Comparison of ENCODE assay signal across 1 cellular context in the genomic region with DNA sequence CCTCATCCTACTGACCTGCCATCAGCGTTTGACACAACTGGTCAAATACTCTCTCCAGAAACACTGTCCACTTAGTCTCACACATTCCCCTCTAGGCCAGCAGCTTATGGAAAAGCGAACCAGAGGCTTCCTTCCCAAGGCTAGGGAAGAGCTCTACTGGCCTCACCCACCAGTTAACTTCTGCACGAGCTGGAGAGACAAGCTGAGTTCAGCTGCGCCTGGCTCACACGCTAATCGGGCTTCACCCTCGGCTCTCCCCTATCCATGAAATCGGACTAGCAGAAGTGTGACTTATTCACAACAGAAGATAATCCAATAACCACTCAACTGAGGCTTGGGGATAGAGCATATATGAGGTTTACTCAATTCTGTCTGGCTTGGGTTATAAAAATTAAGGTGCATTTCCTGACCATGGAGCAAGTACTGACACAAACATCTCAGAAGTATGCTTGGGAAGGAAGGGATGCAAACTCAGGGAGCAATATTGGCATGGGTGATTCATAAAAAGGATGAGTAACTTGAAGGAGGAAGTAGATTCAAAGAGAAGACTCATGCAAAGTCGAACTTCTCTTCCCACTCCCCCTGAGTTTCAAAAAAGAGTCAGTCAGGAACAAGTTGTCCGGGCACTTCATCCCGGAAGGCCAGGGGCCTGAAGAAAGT.
TF ChIP-seq lines count a peak whose summit lies in the region.

No MANE protein-coding gene starts in this region.

TF ChIP-seq in HCT116, 20 proteins besides CTCF, POLR2A, EP300 and RAD21 (continued from another document):
- TF ChIP-seq, protein P1, sequence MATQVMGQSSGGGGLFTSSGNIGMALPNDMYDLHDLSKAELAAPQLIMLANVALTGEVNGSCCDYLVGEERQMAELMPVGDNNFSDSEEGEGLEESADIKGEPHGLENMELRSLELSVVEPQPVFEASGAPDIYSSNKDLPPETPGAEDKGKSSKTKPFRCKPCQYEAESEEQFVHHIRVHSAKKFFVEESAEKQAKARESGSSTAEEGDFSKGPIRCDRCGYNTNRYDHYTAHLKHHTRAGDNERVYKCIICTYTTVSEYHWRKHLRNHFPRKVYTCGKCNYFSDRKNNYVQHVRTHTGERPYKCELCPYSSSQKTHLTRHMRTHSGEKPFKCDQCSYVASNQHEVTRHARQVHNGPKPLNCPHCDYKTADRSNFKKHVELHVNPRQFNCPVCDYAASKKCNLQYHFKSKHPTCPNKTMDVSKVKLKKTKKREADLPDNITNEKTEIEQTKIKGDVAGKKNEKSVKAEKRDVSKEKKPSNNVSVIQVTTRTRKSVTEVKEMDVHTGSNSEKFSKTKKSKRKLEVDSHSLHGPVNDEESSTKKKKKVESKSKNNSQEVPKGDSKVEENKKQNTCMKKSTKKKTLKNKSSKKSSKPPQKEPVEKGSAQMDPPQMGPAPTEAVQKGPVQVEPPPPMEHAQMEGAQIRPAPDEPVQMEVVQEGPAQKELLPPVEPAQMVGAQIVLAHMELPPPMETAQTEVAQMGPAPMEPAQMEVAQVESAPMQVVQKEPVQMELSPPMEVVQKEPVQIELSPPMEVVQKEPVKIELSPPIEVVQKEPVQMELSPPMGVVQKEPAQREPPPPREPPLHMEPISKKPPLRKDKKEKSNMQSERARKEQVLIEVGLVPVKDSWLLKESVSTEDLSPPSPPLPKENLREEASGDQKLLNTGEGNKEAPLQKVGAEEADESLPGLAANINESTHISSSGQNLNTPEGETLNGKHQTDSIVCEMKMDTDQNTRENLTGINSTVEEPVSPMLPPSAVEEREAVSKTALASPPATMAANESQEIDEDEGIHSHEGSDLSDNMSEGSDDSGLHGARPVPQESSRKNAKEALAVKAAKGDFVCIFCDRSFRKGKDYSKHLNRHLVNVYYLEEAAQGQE (IDR thresholded peaks at IDR 0.05; ENCODE audit: low read depth) = no peak
- TF ChIP-seq YY1 (IDR thresholded peaks at IDR 0.05; ENCODE audit: extremely low read depth, insufficient replicate concordance, low read depth, low read length) (no peak), EZH2 (IDR thresholded peaks at IDR 0.05) (no peak), SIN3A (IDR thresholded peaks at IDR 0.05; ENCODE audit: low read depth) (no peak), JUND (IDR thresholded peaks at IDR 0.05) (peak; percentile 70), POLR2AphosphoS5 (IDR thresholded peaks at IDR 0.05; ENCODE audit: low read depth, low read length) (no peak), EGR1 (IDR thresholded peaks at IDR 0.05; ENCODE audit: low read depth) (no peak), CBX3 (IDR thresholded peaks at IDR 0.05; ENCODE audit: low read depth) (peak; percentile 43; the same call in 1 of the 2 replicates)
- TF ChIP-seq, protein P2, sequence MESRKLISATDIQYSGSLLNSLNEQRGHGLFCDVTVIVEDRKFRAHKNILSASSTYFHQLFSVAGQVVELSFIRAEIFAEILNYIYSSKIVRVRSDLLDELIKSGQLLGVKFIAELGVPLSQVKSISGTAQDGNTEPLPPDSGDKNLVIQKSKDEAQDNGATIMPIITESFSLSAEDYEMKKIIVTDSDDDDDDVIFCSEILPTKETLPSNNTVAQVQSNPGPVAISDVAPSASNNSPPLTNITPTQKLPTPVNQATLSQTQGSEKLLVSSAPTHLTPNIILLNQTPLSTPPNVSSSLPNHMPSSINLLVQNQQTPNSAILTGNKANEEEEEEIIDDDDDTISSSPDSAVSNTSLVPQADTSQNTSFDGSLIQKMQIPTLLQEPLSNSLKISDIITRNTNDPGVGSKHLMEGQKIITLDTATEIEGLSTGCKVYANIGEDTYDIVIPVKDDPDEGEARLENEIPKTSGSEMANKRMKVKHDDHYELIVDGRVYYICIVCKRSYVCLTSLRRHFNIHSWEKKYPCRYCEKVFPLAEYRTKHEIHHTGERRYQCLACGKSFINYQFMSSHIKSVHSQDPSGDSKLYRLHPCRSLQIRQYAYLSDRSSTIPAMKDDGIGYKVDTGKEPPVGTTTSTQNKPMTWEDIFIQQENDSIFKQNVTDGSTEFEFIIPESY (IDR thresholded peaks at IDR 0.05; ENCODE audit: extremely low read depth, insufficient replicate concordance, low read length) = no peak
